1 cellular context compared by ENCODE assay signal in genomic region chr11:6390718-6391547, GRCh38.
TF ChIP-seq lines count a peak whose summit lies in the region.

No MANE protein-coding gene starts in this region.

TF ChIP-seq in GM12878, 131 proteins besides CTCF, POLR2A, EP300 and RAD21:
- no peak for TF ChIP-seq STAT1 (conservative IDR thresholded peaks at IDR 0.05)
- TF ChIP-seq RELA (IDR thresholded peaks at IDR 0.05; ENCODE audit: borderline replicate concordance, partially characterized antibody): no peak
- TF ChIP-seq NR2C1 (IDR thresholded peaks at IDR 0.05): no peak
- TF ChIP-seq CEBPB (IDR thresholded peaks at IDR 0.05; ENCODE audit: borderline replicate concordance in 1 of 2, low read depth in 2 of 2, low read length in 2 of 2): no peak
- TF ChIP-seq E4F1 (IDR thresholded peaks at IDR 0.05; ENCODE audit: borderline replicate concordance, partially characterized antibody): no peak
- no peak for TF ChIP-seq MTA2 (IDR thresholded peaks at IDR 0.05; ENCODE audit: low read depth)
- no peak for TF ChIP-seq EGR1 (IDR thresholded peaks at IDR 0.05; ENCODE audit: borderline replicate concordance in 1 of 2, low read depth in 2 of 2, low read length in 2 of 2)
- no peak for TF ChIP-seq CEBPZ (IDR thresholded peaks at IDR 0.05; ENCODE audit: low read depth, low read length)
- TF ChIP-seq NBN (IDR thresholded peaks at IDR 0.05): no peak
- TF ChIP-seq CUX1 (IDR thresholded peaks at IDR 0.05; ENCODE audit: insufficient replicate concordance, low read depth, low read length): no peak
- TF ChIP-seq IRF5 (IDR thresholded peaks at IDR 0.05; ENCODE audit: borderline replicate concordance): no peak
- no peak for TF ChIP-seq BCL3 (IDR thresholded peaks at IDR 0.05; ENCODE audit: borderline replicate concordance, insufficient read depth, low read depth, low read length, poor library complexity, severe bottlenecking)
- TF ChIP-seq MTA3 (IDR thresholded peaks at IDR 0.05; ENCODE audit: borderline replicate concordance, low read length): no peak
- TF ChIP-seq CHD1 (IDR thresholded peaks at IDR 0.05; ENCODE audit: low read depth, low read length): no peak
- TF ChIP-seq DPF2 (IDR thresholded peaks at IDR 0.05): no peak
- no peak for TF ChIP-seq CBX5 (IDR thresholded peaks at IDR 0.05; ENCODE audit: low read depth)
- no peak for TF ChIP-seq BHLHE40 (IDR thresholded peaks at IDR 0.05; ENCODE audit: borderline replicate concordance in 1 of 2, low read depth in 2 of 2, low read length in 1 of 2)
- no peak for TF ChIP-seq SIX5 (IDR thresholded peaks at IDR 0.05; ENCODE audit: low read depth, low read length, severe bottlenecking)
